21 cellular contexts compared by ENCODE assay signal in genomic region chr19:41926861-41927809, GRCh38. TPM values are rescaled to one million over a fixed set of nuclear protein-coding genes. Genes with fewer than 3 reads are reported as not detected.
DNase-seq lines count a peak whose midpoint lies in the region; ATAC-seq and TF ChIP-seq lines count a peak whose summit lies in the region.
"Had no signal": no experiment of that assay in that cellular context is flagged by ENCODE, and none has a peak within 500 bp of the region (broad histone marks: within the 10 kb centered on the region; RNA-seq: fewer than 3 reads in every experiment).

No MANE protein-coding gene starts in this region.

- POLR2A ChIA-PET in IMR-90 (lab: Charles Lee; ENCODE audit: unreplicated experiment): no interaction called here

- DNase-seq in IMR-90 (no peak), smooth muscle cell (lab: John Stamatoyannopoulos, UW; ENCODE audit: unreplicated experiment) (no peak), pons (ENCODE audit: low spot score) (no peak), caudate nucleus (lab: John Stamatoyannopoulos, UW) (no peak), SKM-1 treated with dmso at 0.1 percent for 144 hours (lab: John Stamatoyannopoulos, UW; ENCODE audit: unreplicated experiment) (no peak)
- DNase-seq: C1 segment of cervical spinal cord; immature natural killer cell; lower lobe of right lung; MG63; NCI-H187; SIG-M5; stimulated activated CD4-positive, alpha-beta T cell treated with anti-CD3 and anti-CD28 coated beads, Interleukin-2, amount 100 ng/mL, for 24 hours; T-helper 2 cell had no signal

- TF ChIP-seq RAD21 in IMR-90 (IDR thresholded peaks at IDR 0.05; ENCODE audit: low read length): no peak

- H4K5ac ChIP-seq in IMR-90 (ENCODE audit: low read depth, low read length): no peak overlapping the region

- BruUV-seq in IMR-90 (replicated peaks; lab: Mats Ljungman, UMichigan): no TSS peak

- H3K79me2 ChIP-seq in DOHH2 (ENCODE audit: control insufficient read depth, low read length) (peaks cover 38% of the 10 kb centered on the region), smooth muscle cell (ENCODE audit: low read depth) (no peaks in the 10 kb centered on the region)

- CTCF ChIA-PET in IMR-90 (lab: Yijun Ruan, JAX): no interaction called here

- H3K9ac ChIP-seq in IMR-90 (ENCODE audit: low read depth, low read length): no peak overlapping the region
- no peak overlapping the region for H3K9ac ChIP-seq in smooth muscle cell (ENCODE audit: low read depth)

- TF ChIP-seq CTCF in DOHH2 (IDR thresholded peaks at IDR 0.05; ENCODE audit: low read depth, low read length, poor library complexity, severe bottlenecking): no peak
- TF ChIP-seq CTCF in IMR-90 (conservative IDR thresholded peaks at IDR 0.05; ENCODE audit: low read depth, low read length): no peak
- no peak for TF ChIP-seq CTCF in smooth muscle cell (IDR thresholded peaks at IDR 0.05; ENCODE audit: borderline replicate concordance, insufficient read depth, poor library complexity, severe bottlenecking)

- H2BK120ac ChIP-seq in IMR-90 (ENCODE audit: low read depth, low read length): no peak overlapping the region

- H3K18ac ChIP-seq in IMR-90 (ENCODE audit: low read depth, low read length): no peak overlapping the region

- 43% methylated on average over 13 of the region's 16 CpGs; no CpG with 5 or more reads in 1 of the 2 experiments for WGBS in IMR-90 (ENCODE audit: extremely low coverage in 2 of 2, insufficient read length in 1 of 2), 2 experiments
- 36 to 39% methylated on average over 16 of the region's 16 CpGs for WGBS in ectodermal cell, 2 experiments
- 44% methylated on average over 15 of the region's 16 CpGs for WGBS in smooth muscle cell (ENCODE audit: low lambda C conversion rate)

- no peak for TF ChIP-seq POLR2A in IMR-90 (IDR thresholded peaks at IDR 0.05; ENCODE audit: low read depth, low read length)

- no peak for ATAC-seq in IMR-90 (ENCODE audit: low read depth)
- ATAC-seq: esophagus mucosa had no signal

- peak overlapping the region; percentile 89 for H3K4me2 ChIP-seq in DOHH2 (ENCODE audit: low read length)
- H3K4me2 ChIP-seq in IMR-90 (ENCODE audit: low read depth, low read length): no peak overlapping the region
- H3K4me2 ChIP-seq in smooth muscle cell: peak overlapping the region; percentile 90

- H2AFZ ChIP-seq in IMR-90 (replicated peaks; ENCODE audit: low read length, poor library complexity): peak overlapping the region; percentile 18
- no peak overlapping the region for H2AFZ ChIP-seq in smooth muscle cell (ENCODE audit: low read depth)

- H3K14ac ChIP-seq in IMR-90 (replicated peaks; ENCODE audit: low read depth, low read length): no peak overlapping the region

- no peaks in the 10 kb centered on the region for H3K79me1 ChIP-seq in IMR-90 (ENCODE audit: low read depth in 1 of 2, low read length in 2 of 2)

- no peaks in the 10 kb centered on the region; the same call in 1 of the 2 replicates for H3K9me1 ChIP-seq in IMR-90 (ENCODE audit: insufficient read depth, low read length)

- H2AK9ac ChIP-seq in IMR-90 (replicated peaks; ENCODE audit: low read depth, low read length, poor library complexity): no peak overlapping the region

- no peak overlapping the region for H3K23ac ChIP-seq in IMR-90 (ENCODE audit: low read depth, low read length)

- H2BK5ac ChIP-seq in IMR-90 (ENCODE audit: low read depth, low read length, poor library complexity, severe bottlenecking): no peak overlapping the region

- intact Hi-C loops in IMR-90 (cut with micrococcal nuclease): no loop called here

- no peaks in the 10 kb centered on the region for H3K9me3 ChIP-seq in DOHH2 (ENCODE audit: control insufficient read depth, insufficient read depth, low read length)
- H3K9me3 ChIP-seq in IMR-90 (ENCODE audit: control insufficient read depth, insufficient read depth, low read length): peaks cover 3% of the 10 kb centered on the region; the same call in 1 of the 2 replicates
- H3K9me3 ChIP-seq in ectodermal cell (ENCODE audit: control insufficient read depth, low read length): no peaks in the 10 kb centered on the region
- H3K9me3 ChIP-seq in smooth muscle cell (replicated peaks; ENCODE audit: low read depth): no peaks in the 10 kb centered on the region
- H3K9me3 ChIP-seq: lower lobe of right lung, MG63 had no signal

- H3K4me1 ChIP-seq in DOHH2 (ENCODE audit: control insufficient read depth, low read length) (peaks cover 65% of the 10 kb centered on the region), IMR-90 (ENCODE audit: control insufficient read depth, insufficient read depth, low read length) (peaks cover 5% of the 10 kb centered on the region), ectodermal cell (ENCODE audit: control insufficient read depth, insufficient read depth, low read length) (peaks cover 9% of the 10 kb centered on the region), smooth muscle cell (ENCODE audit: low read depth) (no peaks in the 10 kb centered on the region)

- H3K4ac ChIP-seq in IMR-90 (ENCODE audit: low read depth, low read length): no peak overlapping the region

- peaks cover 16% of the 10 kb centered on the region for H3F3A ChIP-seq in DOHH2 (ENCODE audit: control insufficient read depth, insufficient read depth)
- H3F3A ChIP-seq in smooth muscle cell (ENCODE audit: low read depth): no peaks in the 10 kb centered on the region

- H4K8ac ChIP-seq in IMR-90 (ENCODE audit: low read depth in 2 of 2, low read length in 2 of 2): no peak overlapping the region

- peaks cover 47% of the 10 kb centered on the region for H3K36me3 ChIP-seq in DOHH2 (ENCODE audit: control insufficient read depth, low read length)
- no peaks in the 10 kb centered on the region for H3K36me3 ChIP-seq in IMR-90 (ENCODE audit: control insufficient read depth, insufficient read depth, low read length)
- no peaks in the 10 kb centered on the region for H3K36me3 ChIP-seq in ectodermal cell (ENCODE audit: control insufficient read depth, insufficient read depth, low read length)
- H3K36me3 ChIP-seq in smooth muscle cell (ENCODE audit: low read depth): no peaks in the 10 kb centered on the region
- H3K36me3 ChIP-seq: lower lobe of right lung, MG63 had no signal

- no peak overlapping the region for H4K91ac ChIP-seq in IMR-90 (ENCODE audit: insufficient read depth, low read depth, low read length)

- no peak overlapping the region for H2BK20ac ChIP-seq in IMR-90 (ENCODE audit: low read depth, low read length)

- H3K27me3 ChIP-seq in DOHH2 (ENCODE audit: control insufficient read depth, low read length): no peaks in the 10 kb centered on the region
- H3K27me3 ChIP-seq in IMR-90 (ENCODE audit: control insufficient read depth, insufficient read depth, low read length): peaks cover 87% of the 10 kb centered on the region
- peaks cover 100% of the 10 kb centered on the region for H3K27me3 ChIP-seq in ectodermal cell (ENCODE audit: control insufficient read depth, insufficient read depth, low read length, poor library complexity, severe bottlenecking)
- peaks cover 94% of the 10 kb centered on the region for H3K27me3 ChIP-seq in smooth muscle cell (ENCODE audit: low read depth)

- no peak overlapping the region for H2BK15ac ChIP-seq in IMR-90 (ENCODE audit: low read depth, low read length)

- in situ Hi-C loops in IMR-90 (cut with MboI; ENCODE audit: low sequenced_read_pairs): no loop called here

- no peaks in the 10 kb centered on the region for H3K9me2 ChIP-seq in DOHH2 (replicated peaks; ENCODE audit: control insufficient read depth, low read length)

- dilution Hi-C loops in IMR-90 (cut with HindIII; ENCODE audit: low sequenced_read_pairs, unreplicated experiment): no loop called here

- H3K4me3 ChIP-seq in DOHH2 (ENCODE audit: low read length): peak overlapping the region; percentile 91
- no peak overlapping the region for H3K4me3 ChIP-seq in IMR-90 (ENCODE audit: insufficient read depth, low read depth, low read length)
- peak overlapping the region; percentile 19 for H3K4me3 ChIP-seq in ectodermal cell (ENCODE audit: insufficient read depth, low read depth, low read length)
- peak overlapping the region; percentile 61 for H3K4me3 ChIP-seq in smooth muscle cell
- H3K4me3 ChIP-seq: MG63 had no signal

- no peaks in the 10 kb centered on the region for H4K20me1 ChIP-seq in DOHH2 (ENCODE audit: control insufficient read depth, insufficient read depth, low read depth, low read length)
- peaks cover 23% of the 10 kb centered on the region; the same call in 1 of the 2 replicates for H4K20me1 ChIP-seq in IMR-90 (ENCODE audit: insufficient read depth, low read length)
- H4K20me1 ChIP-seq in smooth muscle cell (ENCODE audit: low read depth): peaks cover 5% of the 10 kb centered on the region

- no peak overlapping the region for H2AK5ac ChIP-seq in IMR-90 (ENCODE audit: low read depth, low read length)

- H3K56ac ChIP-seq in IMR-90 (ENCODE audit: extremely low read depth, insufficient read depth, low read length): no peak overlapping the region

- peak overlapping the region; percentile 76 for H3K27ac ChIP-seq in DOHH2 (ENCODE audit: low read depth, low read length)
- H3K27ac ChIP-seq in IMR-90 (ENCODE audit: insufficient read depth, low read length): no peak overlapping the region
- no peak overlapping the region for H3K27ac ChIP-seq in ectodermal cell (ENCODE audit: insufficient read depth, low read depth, low read length, poor library complexity, severe bottlenecking)
- H3K27ac ChIP-seq in smooth muscle cell (ENCODE audit: low read depth): no peak overlapping the region
- H3K27ac ChIP-seq in caudate nucleus (ENCODE audit: low read depth, low read length): no peak overlapping the region
- H3K27ac ChIP-seq: lower lobe of right lung had no signal

RNA-seq across cellular contexts. Expression of gene ERFL, which starts 1.1 kb away (rescaled TPM):
- not detected in 2 replicates for total RNA-seq in IMR-90 (2012; rRNA removed)
- polyA plus RNA-seq in IMR-90 (2012; rRNA removed): 0.09 TPM in 1 of 2 replicates, not detected in the other
- 0.02 and 0.08 TPM in 2 replicates for polyA plus RNA-seq in IMR-90 (2012; cell fraction: cytosol; rRNA removed)
- 0.26 and 0.53 TPM in 2 replicates for polyA plus RNA-seq in IMR-90 (2012; cell fraction: nucleus; rRNA removed; ENCODE audit: low replicate concordance)
- 0.37 TPM for polyA plus RNA-seq in ectodermal cell (2013, experiment 1 of 4)
- 0.12 TPM for polyA plus RNA-seq in ectodermal cell (2013, experiment 2 of 4)
- 0.21 TPM for polyA plus RNA-seq in ectodermal cell (2013, experiment 3 of 4)
- 0.36 TPM for polyA plus RNA-seq in ectodermal cell (2013, experiment 4 of 4)
- total RNA-seq in smooth muscle cell: 0.09 TPM in 1 of 2 replicates, not detected in the other
- 0.09 and 0.11 TPM in 2 replicates for polyA plus RNA-seq in smooth muscle cell
- total RNA-seq: esophagus mucosa, glomerular endothelial cell, myocyte, NCI-H460 had no signal

RNA-seq across cellular contexts. Expression of gene RABAC1, which starts 32.0 kb away (rescaled TPM):
- total RNA-seq in IMR-90 (2012; rRNA removed): 117 and 145 TPM in 2 replicates
- polyA plus RNA-seq in IMR-90 (2012; rRNA removed): 276 and 320 TPM in 2 replicates
- 632 and 774 TPM in 2 replicates for polyA plus RNA-seq in IMR-90 (2012; cell fraction: cytosol; rRNA removed)
- 305 and 429 TPM in 2 replicates for polyA plus RNA-seq in IMR-90 (2012; cell fraction: nucleus; rRNA removed; ENCODE audit: low replicate concordance)
- 99.4 TPM for polyA plus RNA-seq in ectodermal cell (2013, experiment 1 of 4)
- polyA plus RNA-seq in ectodermal cell (2013, experiment 2 of 4): 95.6 TPM
- polyA plus RNA-seq in ectodermal cell (2013, experiment 3 of 4): 84.6 TPM
- polyA plus RNA-seq in ectodermal cell (2013, experiment 4 of 4): 91.1 TPM
- 254 and 304 TPM in 2 replicates for total RNA-seq in smooth muscle cell
- polyA plus RNA-seq in smooth muscle cell: 532 and 581 TPM in 2 replicates

RNA-seq across cellular contexts. Expression of gene ARHGEF1, which starts 44.2 kb away (rescaled TPM):
- total RNA-seq in IMR-90 (2012; rRNA removed) (11.5 and 12.5 TPM in 2 replicates), smooth muscle cell (24.2 and 24.3 TPM in 2 replicates)
- polyA plus RNA-seq in IMR-90 (2012; rRNA removed) (47.1 and 51.2 TPM in 2 replicates), smooth muscle cell (69.6 and 78.6 TPM in 2 replicates)
- 42.5 and 58.8 TPM in 2 replicates for polyA plus RNA-seq in IMR-90 (2012; cell fraction: cytosol; rRNA removed)
- 228 and 380 TPM in 2 replicates for polyA plus RNA-seq in IMR-90 (2012; cell fraction: nucleus; rRNA removed; ENCODE audit: low replicate concordance)
- 53.0 TPM for polyA plus RNA-seq in ectodermal cell (2013, experiment 1 of 4)
- 40.3 TPM for polyA plus RNA-seq in ectodermal cell (2013, experiment 2 of 4)
- polyA plus RNA-seq in ectodermal cell (2013, experiment 3 of 4): 31.7 TPM
- 38.1 TPM for polyA plus RNA-seq in ectodermal cell (2013, experiment 4 of 4)

RNA-seq across cellular contexts. Expression of gene CD79A, which starts 50.1 kb away (rescaled TPM):
- total RNA-seq in IMR-90 (2012; rRNA removed) (not detected in 2 replicates), smooth muscle cell (not detected in 2 replicates)
- polyA plus RNA-seq in IMR-90 (2012; rRNA removed) (0.19 and 0.24 TPM in 2 replicates), smooth muscle cell (0.28 and 0.41 TPM in 2 replicates)
- 0.10 and 0.37 TPM in 2 replicates for polyA plus RNA-seq in IMR-90 (2012; cell fraction: cytosol; rRNA removed)
- 0.06 and 0.25 TPM in 2 replicates for polyA plus RNA-seq in IMR-90 (2012; cell fraction: nucleus; rRNA removed; ENCODE audit: low replicate concordance)
- 0.56 TPM for polyA plus RNA-seq in ectodermal cell (2013, experiment 1 of 4)
- polyA plus RNA-seq in ectodermal cell (2013, experiment 2 of 4): 0.64 TPM
- polyA plus RNA-seq in ectodermal cell (2013, experiment 3 of 4): 0.21 TPM
- polyA plus RNA-seq in ectodermal cell (2013, experiment 4 of 4): 0.69 TPM
- total RNA-seq: bronchial epithelial cell, NCI-H460, osteocyte had no signal
